Comparison of ENCODE assay signal across 30 cellular contexts in genomic region chr14:39454906-39455539, GRCh38.
"Had no signal": no experiment of that assay in that cellular context is flagged by ENCODE, and none has a peak within 500 bp of the region (broad histone marks: within the 10 kb centered on the region; RNA-seq: fewer than 3 reads in every experiment).

No MANE protein-coding gene starts in this region.

- H3K4me3 ChIP-seq: adrenal gland, body of pancreas, gastroesophageal sphincter, ovary, spleen, uterus had no signal

- H3K36me3 Mint-ChIP-seq: mesothelial cell of epicardium, type B pancreatic cell had no signal

- H3K27ac ChIP-seq: adrenal gland, body of pancreas, gastroesophageal sphincter, ovary, spleen, uterus, WERI-Rb-1 had no signal

- DNase-seq: activated CD4-positive, alpha-beta memory T cell treated with anti-CD3 and anti-CD28 coated beads, Interleukin-2, amount 10 ng/mL, durations not matched to agents 7 days and 5 days; activated CD4-positive, alpha-beta T cell treated with anti-CD3 and anti-CD28 coated beads, Interleukin-2, amount 10 ng/mL, durations not matched to agents 7 days and 5 days; activated CD8-positive, alpha-beta memory T cell treated with anti-CD3 and anti-CD28 coated beads, Interleukin-2, amount 10 ng/mL, durations not matched to agents 7 days and 5 days; adrenal gland; aorta; body of pancreas; cortex of kidney; effector memory CD8-positive, alpha-beta T cell; head of caudate nucleus; hippocampal formation; left cardiac atrium; left ventricle myocardium superior; naive thymus-derived CD4-positive, alpha-beta T cell; ovary; spleen; stimulated activated naive CD4-positive, alpha-beta T cell treated with Interleukin-2 at 50 U/mL for 16 hours; substantia nigra; SW 1271; T1000; uterus; WERI-Rb-1 had no signal

- H3K27ac Mint-ChIP-seq: activated CD4-positive, alpha-beta memory T cell treated with anti-CD3 and anti-CD28 coated beads, Interleukin-2, amount 10 ng/mL, durations not matched to agents 7 days and 5 days; activated CD4-positive, alpha-beta T cell treated with anti-CD3 and anti-CD28 coated beads, Interleukin-2, amount 10 ng/mL, durations not matched to agents 7 days and 5 days; activated CD8-positive, alpha-beta memory T cell treated with anti-CD3 and anti-CD28 coated beads, Interleukin-2, amount 10 ng/mL, durations not matched to agents 7 days and 5 days; activated naive CD4-positive, alpha-beta T cell treated with anti-CD3 and anti-CD28 coated beads, Interleukin-2, amount 50 U/mL, for 72 hours; activated T-helper 2 cell treated with anti-CD3 and anti-CD28 coated beads, Interferon-gamma antibody, Interleukin-2, Interleukin-4, amounts not matched to agents 10 μg/mL and 5 μg/mL and 100 μg/mL, durations not matched to agents 14 hours and 24 hours and 36 hours; effector memory CD8-positive, alpha-beta T cell; mesothelial cell of epicardium; naive thymus-derived CD4-positive, alpha-beta T cell; progenitor cell of endocrine pancreas; T-helper 1 cell treated with Interleukin-12 subunit alpha and Interleukin-12 subunit beta and Interleukin-4 antibody, amounts not matched to agents 30 μg/mL and 1 μg/mL, for 36 hours; type B pancreatic cell had no signal

- H3K27me3 ChIP-seq: adrenal gland, body of pancreas, gastroesophageal sphincter, ovary, spleen, uterus had no signal

- H3K4me3 Mint-ChIP-seq: activated CD4-positive, alpha-beta memory T cell treated with anti-CD3 and anti-CD28 coated beads, Interleukin-2, amount 10 ng/mL, durations not matched to agents 7 days and 5 days; activated CD4-positive, alpha-beta T cell treated with anti-CD3 and anti-CD28 coated beads, Interleukin-2, amount 10 ng/mL, durations not matched to agents 7 days and 5 days; activated CD8-positive, alpha-beta memory T cell treated with anti-CD3 and anti-CD28 coated beads, Interleukin-2, amount 10 ng/mL, durations not matched to agents 7 days and 5 days; effector memory CD8-positive, alpha-beta T cell; mesothelial cell of epicardium; naive thymus-derived CD4-positive, alpha-beta T cell; T-helper 1 cell treated with Interleukin-12 subunit alpha and Interleukin-12 subunit beta and Interleukin-4 antibody, amounts not matched to agents 30 μg/mL and 1 μg/mL, for 36 hours; type B pancreatic cell had no signal

- H3K4me1 ChIP-seq: adrenal gland, body of pancreas, gastroesophageal sphincter, spleen, uterus had no signal

- ATAC-seq: activated CD4-positive, CD25-positive, alpha-beta regulatory T cell treated with anti-CD3 and anti-CD28 coated beads, Interleukin-2, amount 50 U/mL, for 24 hours; activated CD8-positive, alpha-beta memory T cell treated with anti-CD3 and anti-CD28 coated beads, Interleukin-2, amount 10 ng/mL, durations not matched to agents 7 days and 5 days; body of pancreas; effector memory CD8-positive, alpha-beta T cell; gastroesophageal sphincter; left cardiac atrium; left ventricle myocardium superior; naive thymus-derived CD4-positive, alpha-beta T cell had no signal

- H3K27me3 Mint-ChIP-seq: activated CD4-positive, alpha-beta memory T cell treated with anti-CD3 and anti-CD28 coated beads, Interleukin-2, amount 10 ng/mL, durations not matched to agents 7 days and 5 days; activated CD8-positive, alpha-beta memory T cell treated with anti-CD3 and anti-CD28 coated beads, Interleukin-2, amount 10 ng/mL, durations not matched to agents 7 days and 5 days; progenitor cell of endocrine pancreas; type B pancreatic cell had no signal

- H3K36me3 ChIP-seq: adrenal gland, gastroesophageal sphincter, ovary, spleen, uterus, WERI-Rb-1 had no signal

- H3K9me3 ChIP-seq: adrenal gland, body of pancreas, gastroesophageal sphincter, ovary, spleen, uterus had no signal

- H3K9me3 Mint-ChIP-seq: activated CD4-positive, alpha-beta memory T cell treated with anti-CD3 and anti-CD28 coated beads, Interleukin-2, amount 10 ng/mL, durations not matched to agents 7 days and 5 days; activated CD4-positive, alpha-beta T cell treated with anti-CD3 and anti-CD28 coated beads, Interleukin-2, amount 10 ng/mL, durations not matched to agents 7 days and 5 days; activated T-helper 2 cell treated with anti-CD3 and anti-CD28 coated beads, Interferon-gamma antibody, Interleukin-2, Interleukin-4, amounts not matched to agents 10 μg/mL and 5 μg/mL and 100 μg/mL, durations not matched to agents 14 hours and 24 hours and 36 hours; effector memory CD8-positive, alpha-beta T cell; mesothelial cell of epicardium; T-helper 1 cell treated with Interleukin-12 subunit alpha and Interleukin-12 subunit beta and Interleukin-4 antibody, amounts not matched to agents 30 μg/mL and 1 μg/mL, for 36 hours; type B pancreatic cell had no signal

- FAIRE-seq: keratinocyte had no signal
